ENCODE assay signal across 14 cellular contexts in genomic region chr3:49313902-49314676, GRCh38. TPM values are rescaled to one million over a fixed set of nuclear protein-coding genes. Genes with fewer than 3 reads are reported as not detected.
DNase-seq lines count a peak whose midpoint lies in the region; ATAC-seq and TF ChIP-seq lines count a peak whose summit lies in the region.
"Had no signal": no experiment of that assay in that cellular context is flagged by ENCODE, and none has a peak within 500 bp of the region (broad histone marks: within the 10 kb centered on the region; RNA-seq: fewer than 3 reads in every experiment).

No MANE protein-coding gene starts in this region.

- H3K27me3 Mint-ChIP-seq in CD8-positive, alpha-beta T cell (ENCODE audit: low read depth), result no peaks in the 10 kb centered on the region
- H3K27me3 Mint-ChIP-seq: natural killer cell treated with Interleukin-12 subunit alpha and Interleukin-12 subunit beta and Interleukin-15 and Interleukin-18, amount 100 ng/mL, for 72 hours had no signal

- no peak for DNase-seq in CD8-positive, alpha-beta T cell
- DNase-seq in GM20000 (ENCODE audit: low spot score), result peak; percentile 24
- peak; percentile 43 for DNase-seq in brain pericyte (ENCODE audit: low read depth, low spot score)
- peak; percentile 40 for DNase-seq in mesenchymal stem cell
- DNase-seq in GM03348 (ENCODE audit: low spot score), result no peak
- DNase-seq in left lobe of liver (ENCODE audit: low spot score), result no peak
- no peak for DNase-seq in midbrain (lab: John Stamatoyannopoulos, UW)
- DNase-seq: left ventricle myocardium superior, NCI-H1048, NCI-H2227 treated with DMSO at 0.1 percent for 48 hours, OCI-M1 had no signal

- H2AFZ ChIP-seq in mesenchymal stem cell (ENCODE audit: low read depth, low read length), result no peak overlapping the region

- no peak overlapping the region for H3K4me3 Mint-ChIP-seq in CD8-positive, alpha-beta T cell
- H3K4me3 Mint-ChIP-seq: natural killer cell treated with Interleukin-12 subunit alpha and Interleukin-12 subunit beta and Interleukin-15 and Interleukin-18, amount 100 ng/mL, for 72 hours had no signal

- H2BK15ac ChIP-seq in mesenchymal stem cell (ENCODE audit: low read depth, poor library complexity, severe bottlenecking), result no peak overlapping the region

- POLR2A ChIA-PET in CD8-positive, alpha-beta T cell (lab: Charles Lee), result interaction anchor here (0.6 kb wide), 1 partner anchor 761 kb away, joined by 6 read pairs; no protein-coding TSS in a partner anchor

- H3K23ac ChIP-seq in mesenchymal stem cell (ENCODE audit: low read length in 2 of 2), result peak overlapping the region in 1 of 2 experiments; percentile 78

- H2BK5ac ChIP-seq in mesenchymal stem cell (ENCODE audit: low read depth, low read length, poor library complexity, severe bottlenecking), result no peak overlapping the region

- no peak overlapping the region for H3K14ac ChIP-seq in mesenchymal stem cell (ENCODE audit: low read length in 2 of 2)

- H4K8ac ChIP-seq in mesenchymal stem cell (ENCODE audit: low read length), result no peak overlapping the region

- H3K18ac ChIP-seq in mesenchymal stem cell (ENCODE audit: low read depth in 1 of 2, low read length in 2 of 2), result no peak overlapping the region

- no peak for TF ChIP-seq CTCF in CD8-positive, alpha-beta T cell (IDR thresholded peaks at IDR 0.05)
- TF ChIP-seq CTCF in GM20000 (IDR thresholded peaks at IDR 0.05; ENCODE audit: extremely low read depth, missing control alignments), result no peak

- H3K4me3 ChIP-seq in CD8-positive, alpha-beta T cell (ENCODE audit: low read depth, low read length), result no peak overlapping the region
- no peak overlapping the region for H3K4me3 ChIP-seq in mesenchymal stem cell (ENCODE audit: insufficient read depth in 1 of 2, low read depth in 1 of 2, low read length in 2 of 2)
- H3K4me3 ChIP-seq: ascending aorta had no signal

- WGBS in mesenchymal stem cell, result no CpG with 5 or more reads among the region's 1 CpG

- H3K79me1 ChIP-seq in mesenchymal stem cell (replicated peaks; ENCODE audit: low read length, poor library complexity, severe bottlenecking), result peaks cover 21% of the 10 kb centered on the region

- peaks cover 70% of the 10 kb centered on the region for H3K36me3 Mint-ChIP-seq in CD8-positive, alpha-beta T cell

- no peaks in the 10 kb centered on the region for H3K9me3 Mint-ChIP-seq in CD8-positive, alpha-beta T cell
- H3K9me3 Mint-ChIP-seq: natural killer cell treated with Interleukin-12 subunit alpha and Interleukin-12 subunit beta and Interleukin-15 and Interleukin-18, amount 100 ng/mL, for 72 hours had no signal

- peak overlapping the region; percentile 56 for H3K27ac Mint-ChIP-seq in CD8-positive, alpha-beta T cell
- H3K27ac Mint-ChIP-seq: natural killer cell treated with Interleukin-12 subunit alpha and Interleukin-12 subunit beta and Interleukin-15 and Interleukin-18, amount 100 ng/mL, for 72 hours had no signal

- peak overlapping the region; percentile 53 for H3K9ac ChIP-seq in mesenchymal stem cell (ENCODE audit: low read length)

- CTCF ChIA-PET in CD8-positive, alpha-beta T cell (lab: Charles Lee), result interaction anchor here (0.6 kb wide), 1 partner anchor 18 kb away, joined by 5 read pairs; no protein-coding TSS in a partner anchor

- no peak for ATAC-seq in CD8-positive, alpha-beta T cell
- ATAC-seq in left lobe of liver, result no peak
- ATAC-seq: left ventricle myocardium superior; natural killer cell treated with Interleukin-12 subunit alpha and Interleukin-12 subunit beta and Interleukin-15 and Interleukin-18, amount 100 ng/mL, for 72 hours had no signal

- no peaks in the 10 kb centered on the region for H3K9me3 ChIP-seq in CD8-positive, alpha-beta T cell (ENCODE audit: low read length)
- no peaks in the 10 kb centered on the region for H3K9me3 ChIP-seq in mesenchymal stem cell (ENCODE audit: control insufficient read depth, low read length)
- H3K9me3 ChIP-seq: ascending aorta had no signal

- no peak overlapping the region for H2BK12ac ChIP-seq in mesenchymal stem cell (ENCODE audit: low read length in 2 of 2)

- H3K27me3 ChIP-seq in CD8-positive, alpha-beta T cell (ENCODE audit: insufficient read depth, low read length), result no peaks in the 10 kb centered on the region
- no peaks in the 10 kb centered on the region for H3K27me3 ChIP-seq in mesenchymal stem cell (ENCODE audit: control insufficient read depth in 1 of 2, insufficient read depth in 1 of 2, low read length in 2 of 2)
- H3K27me3 ChIP-seq: ascending aorta had no signal

- H2AK5ac ChIP-seq in mesenchymal stem cell (ENCODE audit: low read length, severe bottlenecking), result no peak overlapping the region

- H3K36me3 ChIP-seq in CD8-positive, alpha-beta T cell (ENCODE audit: insufficient read depth, low read length), result peaks cover 32% of the 10 kb centered on the region
- peaks cover 59 to 61% of the 10 kb centered on the region in 2 experiments for H3K36me3 ChIP-seq in mesenchymal stem cell (ENCODE audit: control insufficient read depth in 1 of 2, insufficient read depth in 2 of 2, low read depth in 1 of 2, low read length in 2 of 2)

- H3K4me1 ChIP-seq in CD8-positive, alpha-beta T cell (ENCODE audit: insufficient read depth, low read length), result no peaks in the 10 kb centered on the region
- no peaks in the 10 kb centered on the region for H3K4me1 ChIP-seq in mesenchymal stem cell (ENCODE audit: control insufficient read depth, insufficient read depth, low read depth, low read length)
- H3K4me1 ChIP-seq: ascending aorta had no signal

- H3K27ac ChIP-seq in CD8-positive, alpha-beta T cell (ENCODE audit: low read depth, low read length), result no peak overlapping the region
- H3K27ac ChIP-seq in mesenchymal stem cell (ENCODE audit: low read length, poor library complexity, severe bottlenecking), result no peak overlapping the region
- H3K27ac ChIP-seq: VCaP had no signal

- no peak overlapping the region for H3K4me2 ChIP-seq in mesenchymal stem cell (ENCODE audit: low read length, poor library complexity, severe bottlenecking)

- intact Hi-C loops in CD8-positive, alpha-beta T cell (cut with DNase I, micrococcal nuclease), result no loop called here

- peaks cover 2% of the 10 kb centered on the region for H3K4me1 Mint-ChIP-seq in CD8-positive, alpha-beta T cell (ENCODE audit: low read depth)

- no peak overlapping the region for H4K91ac ChIP-seq in mesenchymal stem cell (ENCODE audit: low read length)

- no peak overlapping the region for H2BK120ac ChIP-seq in mesenchymal stem cell (ENCODE audit: low read depth, low read length)

- H3K4ac ChIP-seq in mesenchymal stem cell (ENCODE audit: low read depth in 1 of 2, low read length in 2 of 2), result no peak overlapping the region

RNA-seq across cellular contexts. Expression of gene USP4, which starts 25.8 kb away (rescaled TPM):
- 10 to 100 TPM; 78.0 to 92.4 TPM for total RNA-seq in CD8-positive, alpha-beta T cell
- 27.9 TPM for polyA plus RNA-seq in mesenchymal stem cell (2013, experiment 1 of 2)
- polyA plus RNA-seq in mesenchymal stem cell (2013, experiment 2 of 2), result 27.8 TPM
- 19.7 TPM for total RNA-seq in left lobe of liver

RNA-seq across cellular contexts. Expression of gene C3orf62, which starts 37.1 kb away (rescaled TPM):
- 1 to 10 TPM; 7.1 to 7.3 TPM for total RNA-seq in CD8-positive, alpha-beta T cell
- polyA plus RNA-seq in mesenchymal stem cell (2013, experiment 1 of 2), result 3.9 TPM
- 4.5 TPM for polyA plus RNA-seq in mesenchymal stem cell (2013, experiment 2 of 2)
- 1.9 TPM for total RNA-seq in left lobe of liver

RNA-seq across cellular contexts. Expression of gene GPX1, which starts 44.1 kb away (rescaled TPM):
- 10 to 100 TPM; 24.4 to 27.8 TPM for total RNA-seq in CD8-positive, alpha-beta T cell
- polyA plus RNA-seq in mesenchymal stem cell (2013, experiment 1 of 2), result 356 TPM
- 358 TPM for polyA plus RNA-seq in mesenchymal stem cell (2013, experiment 2 of 2)
- 272 TPM for total RNA-seq in left lobe of liver

Comparison
In these comparisons a context has a peak if more than half of its experiments do, and no peak if none do; other contexts are left out.
1. DNase-seq: peak in GM20000 (single experiment), brain pericyte (single experiment) and mesenchymal stem cell (single experiment); none in CD8-positive, alpha-beta T cell (0 of 7), GM03348 (single experiment), left lobe of liver (single experiment) and midbrain (single experiment).